ENCODE assay signal across 22 cellular contexts in the genomic region with DNA sequence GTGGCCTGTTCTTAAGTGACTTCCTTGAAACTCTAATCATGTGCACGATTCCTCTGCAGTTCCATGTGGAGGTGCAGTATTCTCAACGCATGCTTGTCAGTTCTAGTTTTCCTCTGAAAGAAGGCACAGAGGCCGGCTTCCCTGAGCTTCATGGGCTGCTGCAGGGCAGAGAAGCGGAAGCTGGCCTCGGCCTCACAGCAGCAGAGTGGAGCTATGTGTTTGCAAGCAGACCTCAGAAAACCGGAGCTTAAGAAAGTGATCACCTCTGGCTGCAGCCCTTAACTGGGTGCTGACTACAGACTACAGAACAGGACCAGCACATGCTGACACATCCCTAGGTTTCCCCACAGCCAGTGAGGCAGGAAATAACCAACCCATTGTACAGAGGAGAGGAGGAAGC.
DNase-seq lines count a peak whose midpoint lies in the region; ATAC-seq and TF ChIP-seq lines count a peak whose summit lies in the region.
"Had no signal": no experiment of that assay in that cellular context is flagged by ENCODE, and none has a peak within 500 bp of the region (broad histone marks: within the 10 kb centered on the region; RNA-seq: fewer than 3 reads in every experiment).

No MANE protein-coding gene starts in this region.

- peak overlapping the region; percentile 40 for H3K4me3 ChIP-seq in H7 (ENCODE audit: insufficient read depth, low read depth, low read length)
- peak overlapping the region; percentile 12 for H3K4me3 ChIP-seq in NT2/D1 (ENCODE audit: insufficient read length, low read depth)
- H3K4me3 ChIP-seq in iPS DF 6.9 (ENCODE audit: low read length), result no peak overlapping the region
- no peak overlapping the region for H3K4me3 ChIP-seq in neural progenitor cell
- H3K4me3 ChIP-seq: BLaER1 treated with 17β-estradiol and CSF1 and Interleukin-3, amounts not matched to agents 10 nM and 100 nM had no signal

- H3K27me3 Mint-ChIP-seq in neural progenitor cell (ENCODE audit: insufficient read depth, low read depth), result peaks cover 2% of the 10 kb centered on the region
- H3K27me3 Mint-ChIP-seq: CD4-positive, alpha-beta T cell; T-cell had no signal

- DNase-seq in H7, result no peak
- DNase-seq in NT2/D1 (ENCODE audit: low read depth, low spot score), result no peak
- DNase-seq in iPS DF 6.9 (ENCODE audit: low read depth, low spot score), result no peak
- peak; percentile 37 for DNase-seq in neural progenitor cell (ENCODE audit: low spot score)
- DNase-seq in NCI-H2107 (lab: John Stamatoyannopoulos, UW), result no peak
- DNase-seq in cerebellar cortex (ENCODE audit: low spot score), result no peak
- DNase-seq in AML-193 (lab: John Stamatoyannopoulos, UW), result no peak
- DNase-seq: CD4-positive, alpha-beta T cell; DMS53; HCEC 1CT; Karpas-422; NCI-H1105; NCI-H1436 treated with DMSO at 0.1 percent for 48 hours; NCI-H187 treated with DMSO at 0.1 percent for 48 hours; NCI-H446; NCI-H524 treated with DMSO at 0.1 percent for 48 hours; NCI-H774; RPMI8226; SHP77; T-cell had no signal

- H3K4me1 Mint-ChIP-seq in neural progenitor cell, result peaks cover 33% of the 10 kb centered on the region
- H3K4me1 Mint-ChIP-seq: T-cell had no signal

- H3K27ac Mint-ChIP-seq in neural progenitor cell, result no peak overlapping the region
- H3K27ac Mint-ChIP-seq: CD4-positive, alpha-beta T cell; T-cell had no signal

- H3F3A ChIP-seq in neural progenitor cell (ENCODE audit: low read depth), result peaks cover 46% of the 10 kb centered on the region

- H3K36me3 Mint-ChIP-seq in neural progenitor cell, result no peaks in the 10 kb centered on the region
- H3K36me3 Mint-ChIP-seq: T-cell had no signal

- no CpG with 5 or more reads among the region's 6 CpGs for WGBS in iPS DF 6.9 (ENCODE audit: insufficient coverage, insufficient read length)

- H3K79me2 ChIP-seq in neural progenitor cell (ENCODE audit: low read depth), result no peaks in the 10 kb centered on the region

- no peak for TF ChIP-seq CTCF in neural progenitor cell (IDR thresholded peaks at IDR 0.05)

- H3K27ac ChIP-seq in iPS DF 6.9 (ENCODE audit: low read length) (peak overlapping the region; percentile 9), neural progenitor cell (no peak overlapping the region)
- H3K27ac ChIP-seq: BLaER1 treated with 17β-estradiol and CSF1 and Interleukin-3, amounts not matched to agents 10 nM and 100 nM had no signal

- H3K4me3 Mint-ChIP-seq in neural progenitor cell, result no peak overlapping the region
- H3K4me3 Mint-ChIP-seq: CD4-positive, alpha-beta T cell; T-cell had no signal

- H3K27me3 ChIP-seq in H7 (ENCODE audit: control insufficient read depth, insufficient read depth, low read length) (no peaks in the 10 kb centered on the region), NT2/D1 (ENCODE audit: insufficient read depth, insufficient read length) (no peaks in the 10 kb centered on the region), iPS DF 6.9 (ENCODE audit: control insufficient read depth, insufficient read depth, low read length) (no peaks in the 10 kb centered on the region), neural progenitor cell (no peaks in the 10 kb centered on the region)
- H3K27me3 ChIP-seq: BLaER1 treated with 17β-estradiol and CSF1 and Interleukin-3, amounts not matched to agents 10 nM and 100 nM had no signal

- no peak for ATAC-seq in GM21619 (IDR thresholded peaks at IDR 0.05; ENCODE audit: unreplicated experiment)
- ATAC-seq: T-cell had no signal

- H3K9ac ChIP-seq in NT2/D1 (ENCODE audit: insufficient read length, low read depth), result peak overlapping the region; percentile 39
- H3K9ac ChIP-seq in neural progenitor cell, result no peak overlapping the region
- H3K9ac ChIP-seq: BLaER1 treated with 17β-estradiol and CSF1 and Interleukin-3, amounts not matched to agents 10 nM and 100 nM had no signal

- H3K9me3 ChIP-seq in NT2/D1 (ENCODE audit: insufficient read depth, low read length) (peaks cover 10% of the 10 kb centered on the region), iPS DF 6.9 (ENCODE audit: control insufficient read depth, insufficient read depth, low read length) (no peaks in the 10 kb centered on the region), neural progenitor cell (ENCODE audit: low read depth) (peaks cover 4% of the 10 kb centered on the region)

- no peak overlapping the region for H3K4me2 ChIP-seq in neural progenitor cell
- H3K4me2 ChIP-seq: BLaER1 treated with 17β-estradiol and CSF1 and Interleukin-3, amounts not matched to agents 10 nM and 100 nM had no signal

- H3K4me1 ChIP-seq in NT2/D1 (ENCODE audit: insufficient read depth, insufficient read length) (peaks cover 10% of the 10 kb centered on the region), iPS DF 6.9 (ENCODE audit: control insufficient read depth, insufficient read depth, low read length) (peaks cover 1% of the 10 kb centered on the region; the same call in 1 of the 2 replicates), neural progenitor cell (peaks cover 47% of the 10 kb centered on the region)
- H3K4me1 ChIP-seq: BLaER1 treated with 17β-estradiol and CSF1 and Interleukin-3, amounts not matched to agents 10 nM and 100 nM had no signal

- H4K20me1 ChIP-seq in neural progenitor cell (ENCODE audit: low read depth), result no peaks in the 10 kb centered on the region
- H4K20me1 ChIP-seq: BLaER1 treated with 17β-estradiol and CSF1 and Interleukin-3, amounts not matched to agents 10 nM and 100 nM had no signal

- peak overlapping the region; percentile 77 for H2AFZ ChIP-seq in neural progenitor cell (replicated peaks)

- no peaks in the 10 kb centered on the region for H3K36me3 ChIP-seq in H7 (replicated peaks; ENCODE audit: control insufficient read depth, insufficient read depth, low read length)
- H3K36me3 ChIP-seq in NT2/D1 (ENCODE audit: insufficient read depth, insufficient read length, low read length), result no peaks in the 10 kb centered on the region
- H3K36me3 ChIP-seq in iPS DF 6.9 (ENCODE audit: control insufficient read depth, insufficient read depth, low read length), result no peaks in the 10 kb centered on the region
- no peaks in the 10 kb centered on the region for H3K36me3 ChIP-seq in neural progenitor cell
- H3K36me3 ChIP-seq: BLaER1 treated with 17β-estradiol and CSF1 and Interleukin-3, amounts not matched to agents 10 nM and 100 nM had no signal

- H3K9me3 Mint-ChIP-seq in neural progenitor cell, result peaks cover 4% of the 10 kb centered on the region

Comparison
In these comparisons a context has a peak if more than half of its experiments do, and no peak if none do; other contexts are left out.
1. H3K4me3 ChIP-seq: peak in H7 (single experiment) and NT2/D1 (single experiment); none in iPS DF 6.9 (single experiment) and neural progenitor cell (single experiment).